11 cellular contexts compared by ENCODE assay signal in the genomic region with DNA sequence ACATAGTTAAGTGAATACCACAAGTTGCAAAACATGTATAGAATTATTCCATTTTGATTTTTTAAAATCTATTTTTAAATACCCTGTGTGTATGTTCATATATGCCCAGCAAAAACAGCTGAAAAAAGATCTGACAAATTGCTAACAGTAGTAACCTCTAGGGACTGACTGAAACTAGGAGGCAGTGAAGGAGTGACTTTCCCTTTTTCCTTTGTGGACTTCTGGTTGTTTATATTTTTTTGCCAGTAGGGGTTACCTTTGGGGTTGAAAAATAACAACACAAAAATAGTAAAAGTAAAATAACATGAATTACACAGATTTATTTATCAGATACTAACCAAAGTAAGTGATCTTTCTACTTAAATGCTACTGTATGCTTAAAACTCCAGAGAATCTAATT. TPM values are rescaled to one million over a fixed set of nuclear protein-coding genes. Genes with fewer than 3 reads are reported as not detected.
DNase-seq lines count a peak whose midpoint lies in the region; ATAC-seq and TF ChIP-seq lines count a peak whose summit lies in the region.
"Had no signal": no experiment of that assay in that cellular context is flagged by ENCODE, and none has a peak within 500 bp of the region (broad histone marks: within the 10 kb centered on the region; RNA-seq: fewer than 3 reads in every experiment).

No MANE protein-coding gene starts in this region.

- no peak overlapping the region; the same call in 1 of the 2 replicates for H3K9ac ChIP-seq in SK-N-SH

- peak overlapping the region; percentile 96; the same call in 1 of the 2 replicates for H3K4me2 ChIP-seq in SK-N-SH

- no peaks in the 10 kb centered on the region for H4K20me1 ChIP-seq in SK-N-SH (ENCODE audit: insufficient read depth)

- no peak for TF ChIP-seq EP300 in SK-N-SH (IDR thresholded peaks at IDR 0.05; ENCODE audit: borderline replicate concordance in 1 of 2, low read depth in 1 of 2, low read length in 1 of 2)

- TF ChIP-seq RAD21 in SK-N-SH (IDR thresholded peaks at IDR 0.05; ENCODE audit: low read length), result no peak

- H3K27ac ChIP-seq in SK-N-SH (ENCODE audit: low read depth in 2 of 2, low read length in 1 of 2), result peak overlapping the region in 1 of 2 experiments; percentile 48; a peak in 1 of 4 replicates
- peak overlapping the region; percentile 9 for H3K27ac ChIP-seq in RWPE2 (ENCODE audit: poor library complexity, severe bottlenecking)
- H3K27ac ChIP-seq in foreskin keratinocyte, result peak overlapping the region; percentile 12
- peak overlapping the region; percentile 69 to 94 (median 90) for H3K27ac ChIP-seq in spleen
- H3K27ac ChIP-seq: RWPE1 had no signal

- H3K36me3 ChIP-seq in SK-N-SH (replicated peaks in 1 of 2; ENCODE audit: control insufficient read depth in 1 of 2, insufficient read depth in 2 of 2, low read length in 1 of 2) (no peaks in the 10 kb centered on the region), RWPE2 (ENCODE audit: low read depth) (peaks cover 8% of the 10 kb centered on the region; the same call in 1 of the 2 replicates), spleen (peaks cover 0 to 8% (median 0%) of the 10 kb centered on the region in 6 donors)

- ATAC-seq in SK-N-SH treated with all-trans-retinoic acid at 6 μM for 48 hours (no peak), RWPE2 (ENCODE audit: low read depth) (no peak), foreskin keratinocyte (no peak), HG03095 (IDR thresholded peaks at IDR 0.05; ENCODE audit: unreplicated experiment) (no peak)

- H3K79me2 ChIP-seq in SK-N-SH (ENCODE audit: insufficient read depth), result peaks cover 37% of the 10 kb centered on the region

- intact Hi-C loops in spleen (cut with DNase I; ENCODE audit: low total_unique reads), result no loop called here

- H3K9me3 ChIP-seq in SK-N-SH (no peaks in the 10 kb centered on the region), RWPE2 (ENCODE audit: severe bottlenecking) (no peaks in the 10 kb centered on the region), spleen (no peaks in the 10 kb centered on the region)

- TF ChIP-seq CTCF in SK-N-SH (IDR thresholded peaks at IDR 0.05) (no peak; the same call in 1 of the 2 replicates), RWPE2 (IDR thresholded peaks at IDR 0.05; ENCODE audit: poor library complexity, severe bottlenecking) (no peak), foreskin keratinocyte (conservative IDR thresholded peaks at IDR 0.05) (peak; percentile 20), spleen (IDR thresholded peaks at IDR 0.05 in 8 of 11, conservative IDR thresholded peaks at IDR 0.05 in 3 of 11) (no peak)

- no peak overlapping the region; a peak in 1 of 4 replicates for H3K4me3 ChIP-seq in SK-N-SH (ENCODE audit: low read depth in 2 of 2, low read length in 1 of 2)
- no peak overlapping the region for H3K4me3 ChIP-seq in RWPE2 (ENCODE audit: severe bottlenecking)
- H3K4me3 ChIP-seq in spleen, result peak overlapping the region in 5 of 8 donors; percentile 74 to 85 (median 84)

- no peaks in the 10 kb centered on the region for H3K9me2 ChIP-seq in SK-N-SH

- no peak for TF ChIP-seq POLR2A in spleen (IDR thresholded peaks at IDR 0.05)

- DNase-seq in SK-N-SH, result no peak
- no peak for DNase-seq in RWPE2 (ENCODE audit: low spot score)
- DNase-seq in foreskin keratinocyte, result no peak
- no peak for DNase-seq in spleen
- DNase-seq in COLO829 (ENCODE audit: low spot score), result no peak
- DNase-seq in cerebellar nuclear complex (lab: John Stamatoyannopoulos, UW), result no peak
- DNase-seq: activated naive CD4-positive, alpha-beta T cell; stimulated activated CD4-positive, alpha-beta T cell treated with anti-CD3 and anti-CD28 coated beads, Interleukin-2, amount 100 ng/mL, for 24 hours had no signal

- H3F3A ChIP-seq in SK-N-SH (replicated peaks; ENCODE audit: insufficient read depth), result peaks cover 21% of the 10 kb centered on the region

- POLR2A ChIA-PET in SK-N-SH (lab: Yijun Ruan, JAX), result no interaction called here

- H3K27me3 ChIP-seq in SK-N-SH (ENCODE audit: insufficient read depth), result no peaks in the 10 kb centered on the region
- H3K27me3 ChIP-seq in RWPE2 (ENCODE audit: insufficient read depth, poor library complexity, severe bottlenecking), result no peaks in the 10 kb centered on the region
- no peaks in the 10 kb centered on the region for H3K27me3 ChIP-seq in foreskin keratinocyte
- no peaks in the 10 kb centered on the region for H3K27me3 ChIP-seq in spleen (replicated peaks in 1 of 7)

- CTCF ChIA-PET in SK-N-SH (lab: Yijun Ruan, JAX), result interaction anchor here (1.3 kb wide), 1 partner anchor 89 kb away, joined by 4 read pairs; no protein-coding TSS in a partner anchor

- H2AFZ ChIP-seq in SK-N-SH (ENCODE audit: low read depth), result no peak overlapping the region; the same call in 1 of the 2 replicates

- H3K4me1 ChIP-seq in SK-N-SH (ENCODE audit: control insufficient read depth in 1 of 2, insufficient read depth in 2 of 2, low read depth in 1 of 2, low read length in 1 of 2) (peaks cover 11 to 17% of the 10 kb centered on the region in 2 experiments; a peak in 3 of 4 replicates), RWPE2 (ENCODE audit: insufficient read depth, poor library complexity, severe bottlenecking) (peaks cover 26% of the 10 kb centered on the region), foreskin keratinocyte (peaks cover 23% of the 10 kb centered on the region), spleen (peaks cover 26 to 90% (median 68%) of the 10 kb centered on the region in 6 donors)

TF ChIP-seq in SK-N-SH, 30 proteins besides CTCF, POLR2A, EP300 and RAD21 (continues in another document):
- TF ChIP-seq ELF1 (IDR thresholded peaks at IDR 0.05) (no peak), YY1 (IDR thresholded peaks at IDR 0.05; ENCODE audit: low read depth) (no peak), JUND (IDR thresholded peaks at IDR 0.05) (no peak), TCF12 (IDR thresholded peaks at IDR 0.05) (no peak), FOXM1 (IDR thresholded peaks at IDR 0.05; ENCODE audit: low read depth) (no peak), GATA2 (CRISPR knock-in tag; IDR thresholded peaks at IDR 0.05) (no peak)
- TF ChIP-seq, protein P1, sequence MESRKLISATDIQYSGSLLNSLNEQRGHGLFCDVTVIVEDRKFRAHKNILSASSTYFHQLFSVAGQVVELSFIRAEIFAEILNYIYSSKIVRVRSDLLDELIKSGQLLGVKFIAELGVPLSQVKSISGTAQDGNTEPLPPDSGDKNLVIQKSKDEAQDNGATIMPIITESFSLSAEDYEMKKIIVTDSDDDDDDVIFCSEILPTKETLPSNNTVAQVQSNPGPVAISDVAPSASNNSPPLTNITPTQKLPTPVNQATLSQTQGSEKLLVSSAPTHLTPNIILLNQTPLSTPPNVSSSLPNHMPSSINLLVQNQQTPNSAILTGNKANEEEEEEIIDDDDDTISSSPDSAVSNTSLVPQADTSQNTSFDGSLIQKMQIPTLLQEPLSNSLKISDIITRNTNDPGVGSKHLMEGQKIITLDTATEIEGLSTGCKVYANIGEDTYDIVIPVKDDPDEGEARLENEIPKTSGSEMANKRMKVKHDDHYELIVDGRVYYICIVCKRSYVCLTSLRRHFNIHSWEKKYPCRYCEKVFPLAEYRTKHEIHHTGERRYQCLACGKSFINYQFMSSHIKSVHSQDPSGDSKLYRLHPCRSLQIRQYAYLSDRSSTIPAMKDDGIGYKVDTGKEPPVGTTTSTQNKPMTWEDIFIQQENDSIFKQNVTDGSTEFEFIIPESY (IDR thresholded peaks at IDR 0.05; ENCODE audit: borderline replicate concordance, low read depth), result no peak
- TF ChIP-seq, protein P2, sequence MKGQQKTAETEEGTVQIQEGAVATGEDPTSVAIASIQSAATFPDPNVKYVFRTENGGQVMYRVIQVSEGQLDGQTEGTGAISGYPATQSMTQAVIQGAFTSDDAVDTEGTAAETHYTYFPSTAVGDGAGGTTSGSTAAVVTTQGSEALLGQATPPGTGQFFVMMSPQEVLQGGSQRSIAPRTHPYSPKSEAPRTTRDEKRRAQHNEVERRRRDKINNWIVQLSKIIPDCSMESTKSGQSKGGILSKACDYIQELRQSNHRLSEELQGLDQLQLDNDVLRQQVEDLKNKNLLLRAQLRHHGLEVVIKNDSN (IDR thresholded peaks at IDR 0.05; ENCODE audit: borderline replicate concordance, low read depth), result no peak

TF ChIP-seq in SK-N-SH treated with all-trans-retinoic acid at 6 μM for 48 hours, 23 proteins besides CTCF, POLR2A, EP300 and RAD21:
- no peak for TF ChIP-seq PPARA (CRISPR knock-in tag; IDR thresholded peaks at IDR 0.05; ENCODE audit: borderline replicate concordance)
- TF ChIP-seq ZNF565 (CRISPR knock-in tag; conservative IDR thresholded peaks at IDR 0.05; ENCODE audit: low read depth), result no peak
- no peak for TF ChIP-seq RARB (CRISPR knock-in tag; IDR thresholded peaks at IDR 0.05)
- TF ChIP-seq, protein P3, sequence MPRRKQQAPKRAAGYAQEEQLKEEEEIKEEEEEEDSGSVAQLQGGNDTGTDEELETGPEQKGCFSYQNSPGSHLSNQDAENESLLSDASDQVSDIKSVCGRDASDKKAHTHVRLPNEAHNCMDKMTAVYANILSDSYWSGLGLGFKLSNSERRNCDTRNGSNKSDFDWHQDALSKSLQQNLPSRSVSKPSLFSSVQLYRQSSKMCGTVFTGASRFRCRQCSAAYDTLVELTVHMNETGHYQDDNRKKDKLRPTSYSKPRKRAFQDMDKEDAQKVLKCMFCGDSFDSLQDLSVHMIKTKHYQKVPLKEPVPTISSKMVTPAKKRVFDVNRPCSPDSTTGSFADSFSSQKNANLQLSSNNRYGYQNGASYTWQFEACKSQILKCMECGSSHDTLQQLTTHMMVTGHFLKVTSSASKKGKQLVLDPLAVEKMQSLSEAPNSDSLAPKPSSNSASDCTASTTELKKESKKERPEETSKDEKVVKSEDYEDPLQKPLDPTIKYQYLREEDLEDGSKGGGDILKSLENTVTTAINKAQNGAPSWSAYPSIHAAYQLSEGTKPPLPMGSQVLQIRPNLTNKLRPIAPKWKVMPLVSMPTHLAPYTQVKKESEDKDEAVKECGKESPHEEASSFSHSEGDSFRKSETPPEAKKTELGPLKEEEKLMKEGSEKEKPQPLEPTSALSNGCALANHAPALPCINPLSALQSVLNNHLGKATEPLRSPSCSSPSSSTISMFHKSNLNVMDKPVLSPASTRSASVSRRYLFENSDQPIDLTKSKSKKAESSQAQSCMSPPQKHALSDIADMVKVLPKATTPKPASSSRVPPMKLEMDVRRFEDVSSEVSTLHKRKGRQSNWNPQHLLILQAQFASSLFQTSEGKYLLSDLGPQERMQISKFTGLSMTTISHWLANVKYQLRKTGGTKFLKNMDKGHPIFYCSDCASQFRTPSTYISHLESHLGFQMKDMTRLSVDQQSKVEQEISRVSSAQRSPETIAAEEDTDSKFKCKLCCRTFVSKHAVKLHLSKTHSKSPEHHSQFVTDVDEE (CRISPR knock-in tag; IDR thresholded peaks at IDR 0.05), result no peak
- TF ChIP-seq ZNF8 (CRISPR knock-in tag; IDR thresholded peaks at IDR 0.05), result no peak
- no peak for TF ChIP-seq BACH2 (CRISPR knock-in tag; IDR thresholded peaks at IDR 0.05; ENCODE audit: borderline replicate concordance)

RNA-seq across cellular contexts. Expression of a gene that starts 2.9 kb away (rescaled TPM):
- polyA plus RNA-seq in SK-N-SH (2012; rRNA removed) (1.8 and 2.2 TPM in 2 replicates), foreskin keratinocyte (3.2 and 3.9 TPM in 2 replicates), spleen (1 to 10 TPM; 2.2 to 5.4 (median 3.0) TPM)
- 3.1 and 3.3 TPM in 2 replicates for polyA plus RNA-seq in SK-N-SH (2012; cell fraction: cytosol; rRNA removed)
- 1.00 and 1.5 TPM in 2 replicates for polyA plus RNA-seq in SK-N-SH (2012; cell fraction: nucleus; rRNA removed)
- total RNA-seq in foreskin keratinocyte (11.1 and 16.0 TPM in 2 replicates), spleen (10 to 100 TPM; 25.6 to 57.3 (median 39.8) TPM)

Comparison
In these comparisons a context has a peak if more than half of its experiments do, and no peak if none do; other contexts are left out.
1. H3K4me3 ChIP-seq: peak in spleen (5 of 8); none in SK-N-SH (0 of 2) and RWPE2 (single experiment).